26 cellular contexts compared by ENCODE assay signal in genomic region chr14:95274283-95274682, GRCh38. TPM values are rescaled to one million over a fixed set of nuclear protein-coding genes. Genes with fewer than 3 reads are reported as not detected.
DNase-seq lines count a peak whose midpoint lies in the region; TF ChIP-seq lines count a peak whose summit lies in the region.
"Had no signal": no experiment of that assay in that cellular context is flagged by ENCODE, and none has a peak within 500 bp of the region (broad histone marks: within the 10 kb centered on the region; RNA-seq: fewer than 3 reads in every experiment).

No MANE protein-coding gene starts in this region.

- H3K27me3 ChIP-seq in SJCRH30 (no peaks in the 10 kb centered on the region), dorsolateral prefrontal cortex (no peaks in the 10 kb centered on the region)
- H3K27me3 ChIP-seq: gastroesophageal sphincter, neutrophil had no signal

- H3K4me3 ChIP-seq in SJCRH30 (no peak overlapping the region), dorsolateral prefrontal cortex (no peak overlapping the region)
- H3K4me3 ChIP-seq: gastroesophageal sphincter had no signal

- peaks cover 8% of the 10 kb centered on the region; the same call in 1 of the 2 replicates for H3K36me3 ChIP-seq in SJCRH30
- H3K36me3 ChIP-seq: gastroesophageal sphincter, neutrophil had no signal

- no peak for TF ChIP-seq CTCF in mesothelial cell of epicardium (IDR thresholded peaks at IDR 0.05; ENCODE audit: unreplicated experiment)
- TF ChIP-seq CTCF in dorsolateral prefrontal cortex (IDR thresholded peaks at IDR 0.05 in 54 of 56, conservative IDR thresholded peaks at IDR 0.05 in 2 of 56; ENCODE audit: low read depth in 1 of 56, partially characterized antibody in 56 of 56): no peak

- H3K4me1 Mint-ChIP-seq in mesothelial cell of epicardium: peaks cover 18% of the 10 kb centered on the region
- H3K4me1 Mint-ChIP-seq: activated CD4-positive, alpha-beta T cell treated with anti-CD3 and anti-CD28 coated beads for 36 hours had no signal

- peak overlapping the region; percentile 86 for H3K27ac Mint-ChIP-seq in mesothelial cell of epicardium
- H3K27ac Mint-ChIP-seq: activated CD4-positive, alpha-beta T cell treated with anti-CD3 and anti-CD28 coated beads for 36 hours; CD8-positive, alpha-beta memory T cell had no signal

- peaks cover 23% of the 10 kb centered on the region for H3K36me3 Mint-ChIP-seq in mesothelial cell of epicardium
- H3K36me3 Mint-ChIP-seq: CD8-positive, alpha-beta memory T cell had no signal

- H3K4me3 Mint-ChIP-seq in mesothelial cell of epicardium: no peak overlapping the region
- H3K4me3 Mint-ChIP-seq: activated CD4-positive, alpha-beta T cell treated with anti-CD3 and anti-CD28 coated beads for 36 hours; CD8-positive, alpha-beta memory T cell had no signal

- H3K27ac ChIP-seq in SJCRH30 (no peak overlapping the region), dorsolateral prefrontal cortex (peak overlapping the region in 13 of 59 donors; percentile 16 to 72 (median 62))
- H3K27ac ChIP-seq: gastroesophageal sphincter, neutrophil had no signal

- DNase-seq in activated CD8-positive, alpha-beta memory T cell treated with anti-CD3 and anti-CD28 coated beads, Interleukin-2, amount 50 U/mL, for 48 hours: peak; percentile 32
- DNase-seq in activated CD8-positive, alpha-beta memory T cell treated with anti-CD3 and anti-CD28 coated beads, Interleukin-2, amount 50 U/mL, for 4 hours: no peak
- DNase-seq in SJCRH30 (peak; percentile 27 to 54), mesothelial cell of epicardium (ENCODE audit: low spot score in 2 of 2, unreplicated experiment in 2 of 2) (no peak), hepatic stellate cell (ENCODE audit: low spot score) (no peak), kidney tubule cell (ENCODE audit: low spot score) (no peak), dorsolateral prefrontal cortex (no peak), Ammon's horn (ENCODE audit: low spot score) (no peak)
- DNase-seq: activated CD4-positive, alpha-beta T cell treated with anti-CD3 and anti-CD28 coated beads for 36 hours; activated gamma-delta T cell treated with Interleukin-2 at 50 U/mL for 16 hours; activated T-cell treated with anti-CD3 and anti-CD28 coated beads, Interleukin-2, amount 50 U/mL, for 1 hour; AML-193; CD8-positive, alpha-beta memory T cell; central memory CD4-positive, alpha-beta T cell; DMS79 treated with DMSO at 0.1 percent for 48 hours; GF-D8; NCI-H1105 treated with DMSO at 0.1 percent for 48 hours; NCI-H2081 treated with DMSO at 0.1 percent for 48 hours; NCI-H345; NCI-H82; stimulated activated CD4-positive, alpha-beta T cell treated with anti-CD3 and anti-CD28 coated beads, Interleukin-4, amount 100 ng/mL, for 4 hours; stimulated activated naive CD4-positive, alpha-beta T cell; T-helper 2 cell had no signal

- H3K4me1 ChIP-seq in SJCRH30: peaks cover 9% of the 10 kb centered on the region
- H3K4me1 ChIP-seq: gastroesophageal sphincter had no signal

- peaks cover 21% of the 10 kb centered on the region for H3K9me3 Mint-ChIP-seq in mesothelial cell of epicardium
- H3K9me3 Mint-ChIP-seq: CD8-positive, alpha-beta memory T cell had no signal

- H3K27me3 Mint-ChIP-seq in mesothelial cell of epicardium (ENCODE audit: low read depth): no peaks in the 10 kb centered on the region
- H3K27me3 Mint-ChIP-seq: activated CD4-positive, alpha-beta T cell treated with anti-CD3 and anti-CD28 coated beads for 36 hours; progenitor cell of endocrine pancreas had no signal

- H3K9me3 ChIP-seq in SJCRH30 (replicated peaks): no peaks in the 10 kb centered on the region
- H3K9me3 ChIP-seq: gastroesophageal sphincter, neutrophil had no signal

- intact Hi-C loops in dorsolateral prefrontal cortex (cut with DNase I): no loop called here

RNA-seq across cellular contexts. Expression of gene CLMN, which starts 45.4 kb away (rescaled TPM):
- total RNA-seq in SJCRH30 (2014; rRNA removed; shearing (Covaris generic)): 24.7 and 29.0 TPM in 2 replicates
- total RNA-seq in mesothelial cell of epicardium: 114 to 120 TPM (median 117 TPM) in 3 replicates
- 100 to 1,000 TPM in 37 of 120 experiments, 10 to 100 TPM in 83; 22.3 to 262 (median 78.6) TPM for total RNA-seq in dorsolateral prefrontal cortex

Comparison
In these comparisons a context has a peak if more than half of its experiments do, and no peak if none do; other contexts are left out.
1. DNase-seq: peak in activated CD8-positive, alpha-beta memory T cell treated with anti-CD3 and anti-CD28 coated beads, Interleukin-2, amount 50 U/mL, for 48 hours (single experiment) and SJCRH30 (2 of 2); none in activated CD8-positive, alpha-beta memory T cell treated with anti-CD3 and anti-CD28 coated beads, Interleukin-2, amount 50 U/mL, for 4 hours (single experiment), mesothelial cell of epicardium (0 of 2), hepatic stellate cell (single experiment), kidney tubule cell (single experiment), dorsolateral prefrontal cortex (0 of 10) and Ammon's horn (single experiment).